In the genomic region with DNA sequence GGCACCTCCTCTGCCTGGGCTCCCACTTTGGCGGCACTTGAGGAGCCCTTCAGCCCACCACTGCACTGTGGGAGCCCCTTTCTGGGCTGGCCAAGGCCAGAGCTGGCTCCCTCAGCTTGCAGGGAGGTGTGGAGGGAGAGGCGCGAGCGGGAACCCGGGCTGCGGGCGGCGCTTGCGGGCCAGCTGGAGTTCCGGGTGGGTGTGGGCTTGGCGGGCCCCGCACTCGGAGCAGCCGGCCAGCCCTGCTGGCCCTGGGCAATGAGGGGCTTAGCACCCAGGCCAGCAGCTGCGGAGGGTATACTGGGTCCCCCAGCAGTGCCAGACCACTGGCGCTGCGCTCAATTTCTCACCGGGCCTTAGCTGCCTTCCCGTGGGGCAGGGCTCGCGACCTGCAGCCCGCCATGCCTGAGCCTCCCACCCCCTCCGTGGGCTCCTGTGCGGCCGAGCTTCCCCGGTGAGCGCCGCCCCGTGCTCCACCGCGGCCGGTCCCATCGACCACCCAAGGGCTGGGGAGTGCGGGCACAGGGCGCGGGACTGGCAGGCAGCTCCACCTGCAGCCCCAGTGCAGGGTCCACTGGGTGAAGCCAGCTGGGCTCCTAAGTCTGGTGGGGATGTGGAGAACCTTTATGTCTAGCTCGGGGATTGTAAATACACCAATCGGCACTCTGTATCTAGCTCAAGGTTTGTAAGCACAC, we compare ENCODE assay signal across 6 cellular contexts.
DNase-seq lines count a peak whose midpoint lies in the region; ATAC-seq, FAIRE-seq and TF ChIP-seq lines count a peak whose summit lies in the region.
"Not testable (repeated sequence)": the region's sequence is repeated elsewhere in the genome, so short reads cannot be mapped to it uniquely, and the experiment has no call there.

No MANE protein-coding gene starts in this region.

- not testable (repeated sequence) for H3K36me3 ChIP-seq in RWPE2 (ENCODE audit: low read depth); kidney (ENCODE audit: control insufficient read depth in 1 of 2, insufficient read depth in 2 of 2, low read length in 2 of 2); HepG2 (replicated peaks in 1 of 2; ENCODE audit: control insufficient read depth in 1 of 2, insufficient read depth in 2 of 2, low read length in 2 of 2); neural progenitor cell

- not testable (repeated sequence) for H3K4me2 ChIP-seq in HepG2 (ENCODE audit: low read depth, low read length); neural progenitor cell

- not testable (repeated sequence) for FAIRE-seq in kidney (lab: Jason Lieb, UNC); HepG2 (lab: Jason Lieb, UNC)

- 91% methylated on average over 16 of the region's 38 CpGs for WGBS in HepG2 (ENCODE audit: low lambda C conversion rate)

- peaks cover 22% of the 10 kb centered on the region for H3K9me3 Mint-ChIP-seq in neural progenitor cell

- BruUV-seq in HepG2 (replicated peaks; lab: Mats Ljungman, UMichigan): not testable (repeated sequence)

- H3F3A ChIP-seq in neural progenitor cell (ENCODE audit: low read depth): not testable (repeated sequence)

- ATAC-seq in RWPE2 (ENCODE audit: low read depth); HepG2: not testable (repeated sequence)

- not testable (repeated sequence) for TF ChIP-seq CTCF in RWPE2 (IDR thresholded peaks at IDR 0.05; ENCODE audit: poor library complexity, severe bottlenecking); kidney (IDR thresholded peaks at IDR 0.05; ENCODE audit: borderline replicate concordance, extremely low read depth, insufficient read depth); HepG2 (CRISPR knock-in tag; IDR thresholded peaks at IDR 0.05); neural progenitor cell (IDR thresholded peaks at IDR 0.05)

- POLR2A ChIA-PET in HepG2 (lab: Yijun Ruan, JAX): not testable (repeated sequence)

- H3K4me1 Mint-ChIP-seq in neural progenitor cell: not testable (repeated sequence)

- CTCF ChIA-PET in HepG2 (lab: Yijun Ruan, JAX; ENCODE audit: low intra/inter-chr PET ratio, low total read pairs): not testable (repeated sequence)

- not testable (repeated sequence) for TF ChIP-seq RAD21 in HepG2 (CRISPR knock-in tag; IDR thresholded peaks at IDR 0.05)

- H4K20me1 ChIP-seq in HepG2 (ENCODE audit: insufficient read depth, low read length); neural progenitor cell (ENCODE audit: low read depth): not testable (repeated sequence)

- not testable (repeated sequence) for H3K27me3 ChIP-seq in RWPE2 (ENCODE audit: insufficient read depth, poor library complexity, severe bottlenecking); HepG2 (ENCODE audit: control insufficient read depth in 1 of 2, insufficient read depth in 2 of 2, low read length in 2 of 2); neural progenitor cell

- not testable (repeated sequence) for H3K9ac ChIP-seq in kidney (ENCODE audit: low read length in 2 of 2); HepG2 (ENCODE audit: insufficient read depth, low read depth, low read length); neural progenitor cell

- H3K27ac Mint-ChIP-seq in neural progenitor cell: peak overlapping the region; percentile 57

- H2AFZ ChIP-seq in HepG2 (ENCODE audit: low read length); neural progenitor cell (replicated peaks): not testable (repeated sequence)

- H3K79me2 ChIP-seq in HepG2 (ENCODE audit: insufficient read depth, low read length); neural progenitor cell (ENCODE audit: low read depth): not testable (repeated sequence)

- not testable (repeated sequence) for TF ChIP-seq POLR2A in HepG2 (IDR thresholded peaks at IDR 0.05; ENCODE audit: insufficient read depth in 1 of 2, low read depth in 2 of 2, low read length in 2 of 2)

- not testable (repeated sequence) for H3K9me3 ChIP-seq in RWPE2 (ENCODE audit: severe bottlenecking); kidney (ENCODE audit: control insufficient read depth in 1 of 2, low read length in 2 of 2); HepG2 (ENCODE audit: low read length); neural progenitor cell (ENCODE audit: low read depth)

- intact Hi-C loops in kidney (cut with DNase I); posterior vena cava (cut with DNase I): not testable (repeated sequence)
- intact Hi-C loops in HepG2 (cut with micrococcal nuclease; ENCODE audit: unreplicated experiment): loop anchor here (10.0 kb wide), 1 partner anchor 724 kb away; a partner anchor contains a TSS

- DNase-seq in RWPE2 (ENCODE audit: low spot score): peak; percentile 41
- DNase-seq in activated gamma-delta T cell (lab: John Stamatoyannopoulos, UW): peak; percentile 10
- peak; percentile 64 for DNase-seq in kidney
- not testable (repeated sequence) for DNase-seq in HepG2 (ENCODE audit: low spot score); neural progenitor cell (ENCODE audit: low spot score)
- DNase-seq in posterior vena cava (ENCODE audit: low spot score): peak; percentile 78

- not testable (repeated sequence) for H3K4me1 ChIP-seq in RWPE2 (ENCODE audit: insufficient read depth, poor library complexity, severe bottlenecking); kidney (ENCODE audit: control insufficient read depth in 1 of 2, insufficient read depth in 1 of 2, low read depth in 1 of 2, low read length in 2 of 2); neural progenitor cell
- H3K4me1 ChIP-seq in HepG2 (ENCODE audit: insufficient read depth, low read length): peaks cover 67% of the 10 kb centered on the region

- in situ Hi-C loops in HepG2 (cut with HindIII; ENCODE audit: extremely low pct_ligation_motif_present, low pct_unique_long_range_greater_than_20kb): not testable (repeated sequence)

- TF ChIP-seq EP300 in HepG2 (IDR thresholded peaks at IDR 0.05; ENCODE audit: low read depth in 2 of 2, low read length in 2 of 2); HepG2 (CRISPR knock-in tag; IDR thresholded peaks at IDR 0.05; ENCODE audit: borderline replicate concordance): not testable (repeated sequence)

- not testable (repeated sequence) for H3K4me3 ChIP-seq in RWPE2 (ENCODE audit: severe bottlenecking); kidney (ENCODE audit: low read length in 2 of 2); HepG2 (replicated peaks in 1 of 3; ENCODE audit: insufficient read depth in 1 of 3, low read depth in 2 of 3, low read length in 3 of 3); neural progenitor cell

- H3K4me3 Mint-ChIP-seq in neural progenitor cell: not testable (repeated sequence)

- H3K27me3 Mint-ChIP-seq in neural progenitor cell (ENCODE audit: insufficient read depth, low read depth): not testable (repeated sequence)

- H3K36me3 Mint-ChIP-seq in neural progenitor cell: not testable (repeated sequence)

- not testable (repeated sequence) for H3K27ac ChIP-seq in RWPE2 (ENCODE audit: poor library complexity, severe bottlenecking); kidney (ENCODE audit: low read depth in 2 of 2, low read length in 2 of 2); neural progenitor cell
- peak overlapping the region; percentile 26 for H3K27ac ChIP-seq in HepG2 (ENCODE audit: extremely low read length, insufficient read depth, low read length)

TF ChIP-seq in HepG2, 621 proteins besides CTCF, POLR2A, EP300 and RAD21:
- TF ChIP-seq, protein P1, sequence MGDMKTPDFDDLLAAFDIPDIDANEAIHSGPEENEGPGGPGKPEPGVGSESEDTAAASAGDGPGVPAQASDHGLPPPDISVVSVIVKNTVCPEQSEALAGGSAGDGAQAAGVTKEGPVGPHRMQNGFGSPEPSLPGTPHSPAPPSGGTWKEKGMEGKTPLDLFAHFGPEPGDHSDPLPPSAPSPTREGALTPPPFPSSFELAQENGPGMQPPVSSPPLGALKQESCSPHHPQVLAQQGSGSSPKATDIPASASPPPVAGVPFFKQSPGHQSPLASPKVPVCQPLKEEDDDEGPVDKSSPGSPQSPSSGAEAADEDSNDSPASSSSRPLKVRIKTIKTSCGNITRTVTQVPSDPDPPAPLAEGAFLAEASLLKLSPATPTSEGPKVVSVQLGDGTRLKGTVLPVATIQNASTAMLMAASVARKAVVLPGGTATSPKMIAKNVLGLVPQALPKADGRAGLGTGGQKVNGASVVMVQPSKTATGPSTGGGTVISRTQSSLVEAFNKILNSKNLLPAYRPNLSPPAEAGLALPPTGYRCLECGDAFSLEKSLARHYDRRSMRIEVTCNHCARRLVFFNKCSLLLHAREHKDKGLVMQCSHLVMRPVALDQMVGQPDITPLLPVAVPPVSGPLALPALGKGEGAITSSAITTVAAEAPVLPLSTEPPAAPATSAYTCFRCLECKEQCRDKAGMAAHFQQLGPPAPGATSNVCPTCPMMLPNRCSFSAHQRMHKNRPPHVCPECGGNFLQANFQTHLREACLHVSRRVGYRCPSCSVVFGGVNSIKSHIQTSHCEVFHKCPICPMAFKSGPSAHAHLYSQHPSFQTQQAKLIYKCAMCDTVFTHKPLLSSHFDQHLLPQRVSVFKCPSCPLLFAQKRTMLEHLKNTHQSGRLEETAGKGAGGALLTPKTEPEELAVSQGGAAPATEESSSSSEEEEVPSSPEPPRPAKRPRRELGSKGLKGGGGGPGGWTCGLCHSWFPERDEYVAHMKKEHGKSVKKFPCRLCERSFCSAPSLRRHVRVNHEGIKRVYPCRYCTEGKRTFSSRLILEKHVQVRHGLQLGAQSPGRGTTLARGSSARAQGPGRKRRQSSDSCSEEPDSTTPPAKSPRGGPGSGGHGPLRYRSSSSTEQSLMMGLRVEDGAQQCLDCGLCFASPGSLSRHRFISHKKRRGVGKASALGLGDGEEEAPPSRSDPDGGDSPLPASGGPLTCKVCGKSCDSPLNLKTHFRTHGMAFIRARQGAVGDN (CRISPR knock-in tag; IDR thresholded peaks at IDR 0.05): peak; percentile 16; the same call in 1 of the 2 replicates
